In genomic region chr4:154506253-154506652, GRCh38 we compare ENCODE assay signal across 1 cellular context.
TF ChIP-seq lines count a peak whose summit lies in the region.

No MANE protein-coding gene starts in this region.

TF ChIP-seq in K562, 482 proteins besides CTCF, POLR2A, EP300 and RAD21:
- TF ChIP-seq ETV1 (tag; conservative IDR thresholded peaks at IDR 0.05; ENCODE audit: low read depth) (no peak), ARID2 (IDR thresholded peaks at IDR 0.05) (peak; percentile 74), ZC3H11A (IDR thresholded peaks at IDR 0.05; ENCODE audit: low read depth, low read length) (no peak), SMC3 (conservative IDR thresholded peaks at IDR 0.05; ENCODE audit: insufficient read depth, low read depth, low read length) (peak; percentile 73; the same call in 1 of the 2 replicates), ETS1 (conservative IDR thresholded peaks at IDR 0.05; ENCODE audit: control insufficient read depth, low read depth, low read length) (no peak), SMARCE1 (IDR thresholded peaks at IDR 0.05) (no peak), DNMT1 (IDR thresholded peaks at IDR 0.05) (no peak), FOXK2 (conservative IDR thresholded peaks at IDR 0.05 in 1 of 2, IDR thresholded peaks at IDR 0.05 in 1 of 2; ENCODE audit: low read depth in 2 of 2) (peak; percentile 40 to 76), FOXA3 (CRISPR knock-in tag; conservative IDR thresholded peaks at IDR 0.05 in 1 of 2, IDR thresholded peaks at IDR 0.05 in 1 of 2) (no peak), BCLAF1 (IDR thresholded peaks at IDR 0.05; ENCODE audit: borderline replicate concordance in 1 of 2, control insufficient read depth in 1 of 2, low read depth in 2 of 2, low read length in 1 of 2) (no peak), CBX3 (IDR thresholded peaks at IDR 0.05; ENCODE audit: borderline replicate concordance in 1 of 2, low read length in 2 of 2) (0 out of 3 replicates have a peak, but pooled peaks of 1 of the 2 experiments have one; percentile 37), ZNF263 (CRISPR knock-in tag; IDR thresholded peaks at IDR 0.05; ENCODE audit: borderline replicate concordance) (peak; percentile 80)
- TF ChIP-seq, protein P1, sequence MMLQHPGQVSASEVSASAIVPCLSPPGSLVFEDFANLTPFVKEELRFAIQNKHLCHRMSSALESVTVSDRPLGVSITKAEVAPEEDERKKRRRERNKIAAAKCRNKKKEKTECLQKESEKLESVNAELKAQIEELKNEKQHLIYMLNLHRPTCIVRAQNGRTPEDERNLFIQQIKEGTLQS (IDR thresholded peaks at IDR 0.05): no peak
- TF ChIP-seq, protein P1 (CRISPR knock-in tag; conservative IDR thresholded peaks at IDR 0.05): no peak
- TF ChIP-seq, protein P2, sequence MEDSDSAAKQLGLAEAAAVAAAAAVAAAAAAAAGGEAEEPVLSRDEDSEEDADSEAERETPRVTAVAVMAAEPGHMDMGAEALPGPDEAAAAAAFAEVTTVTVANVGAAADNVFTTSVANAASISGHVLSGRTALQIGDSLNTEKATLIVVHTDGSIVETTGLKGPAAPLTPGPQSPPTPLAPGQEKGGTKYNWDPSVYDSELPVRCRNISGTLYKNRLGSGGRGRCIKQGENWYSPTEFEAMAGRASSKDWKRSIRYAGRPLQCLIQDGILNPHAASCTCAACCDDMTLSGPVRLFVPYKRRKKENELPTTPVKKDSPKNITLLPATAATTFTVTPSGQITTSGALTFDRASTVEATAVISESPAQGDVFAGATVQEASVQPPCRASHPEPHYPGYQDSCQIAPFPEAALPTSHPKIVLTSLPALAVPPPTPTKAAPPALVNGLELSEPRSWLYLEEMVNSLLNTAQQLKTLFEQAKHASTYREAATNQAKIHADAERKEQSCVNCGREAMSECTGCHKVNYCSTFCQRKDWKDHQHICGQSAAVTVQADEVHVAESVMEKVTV (CRISPR knock-in tag; IDR thresholded peaks at IDR 0.05): peak; percentile 57; the same call in 1 of the 2 replicates
